Comparison of ENCODE assay signal across 8 cellular contexts in the genomic region with DNA sequence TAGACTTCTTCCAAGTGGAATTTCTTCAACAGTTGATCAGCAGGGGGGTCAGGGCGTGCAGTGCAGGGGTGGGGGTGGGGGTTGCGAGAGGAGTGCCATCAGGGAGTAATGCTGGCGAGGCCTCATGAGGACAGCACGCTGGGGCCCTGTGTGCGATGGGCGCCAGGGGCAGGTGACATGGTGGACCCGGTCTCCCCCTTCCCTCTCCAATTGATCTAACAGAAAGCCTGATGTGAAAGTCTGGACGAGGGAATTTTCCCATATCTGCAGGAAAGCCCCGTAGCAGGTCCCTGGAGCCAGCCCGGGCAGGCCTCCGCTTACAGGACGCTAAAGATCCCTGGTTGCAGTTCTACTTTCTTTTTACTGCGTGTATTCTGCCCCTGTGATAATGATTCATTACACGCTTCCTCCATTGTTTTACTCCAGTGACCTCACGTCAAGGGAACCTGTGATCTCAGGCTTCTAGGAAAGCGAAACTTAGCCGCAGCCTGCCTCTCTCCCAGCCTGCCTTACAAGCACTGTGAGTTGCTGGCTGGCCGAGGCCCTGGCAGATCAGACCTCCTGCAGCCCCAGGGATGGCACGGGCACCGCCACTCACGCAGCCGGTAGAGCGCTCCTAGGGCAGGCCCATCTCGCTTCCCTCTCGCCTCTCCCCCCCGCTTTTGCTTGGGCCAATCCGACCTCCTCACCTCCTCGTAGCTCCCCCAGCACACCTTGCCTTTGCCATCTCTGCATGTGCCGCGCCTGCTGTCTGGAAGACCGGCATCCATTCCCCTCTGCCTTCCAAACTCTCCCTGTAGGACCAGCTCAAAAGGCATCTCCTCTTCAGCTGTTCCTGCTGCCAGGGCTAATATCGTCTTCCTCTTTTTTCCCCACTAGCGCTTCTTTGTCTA. TPM values are rescaled to one million over a fixed set of nuclear protein-coding genes. Genes with fewer than 3 reads are reported as not detected.
A peak's percentile ranks its signal among the peaks of the same experiment; 100 is the strongest.
DNase-seq lines count a peak whose midpoint lies in the region; ATAC-seq, FAIRE-seq and TF ChIP-seq lines count a peak whose summit lies in the region.

No MANE protein-coding gene starts in this region.

- H3K9me1 ChIP-seq in keratinocyte (ENCODE audit: control insufficient read depth, extremely low read depth, insufficient read depth, low read length): no peaks in the 10 kb centered on the region

- peak; percentile 82 for FAIRE-seq in keratinocyte (lab: Jason Lieb, UNC)

- no peaks in the 10 kb centered on the region for H3K36me3 ChIP-seq in HUES6 (ENCODE audit: control insufficient read depth, insufficient read depth, low read length)
- H3K36me3 ChIP-seq in keratinocyte (ENCODE audit: control insufficient read depth in 2 of 2, extremely low read depth in 1 of 2, insufficient read depth in 2 of 2, low read length in 2 of 2): no peaks in the 10 kb centered on the region

- no peaks in the 10 kb centered on the region for H3K79me2 ChIP-seq in keratinocyte (ENCODE audit: control insufficient read depth, insufficient read depth, low read length)

- in situ Hi-C loops in KBM-7 (cut with MboI; ENCODE audit: low pct_unique_long_range_greater_than_20kb, low sequenced_read_pairs): no loop called here

- peak overlapping the region; percentile 77 for H3K4me2 ChIP-seq in keratinocyte (ENCODE audit: control insufficient read depth, extremely low read depth, insufficient read depth, low read depth, low read length)

- H3K27me3 ChIP-seq in HUES6 (ENCODE audit: control insufficient read depth, insufficient read depth, low read length) (no peaks in the 10 kb centered on the region), keratinocyte (ENCODE audit: control insufficient read depth, extremely low read depth, insufficient read depth, low read length) (no peaks in the 10 kb centered on the region)

- peak; percentile 93 for DNase-seq in DMS53 (lab: John Stamatoyannopoulos, UW)
- DNase-seq in UCSD-AML1 (lab: John Stamatoyannopoulos, UW; ENCODE audit: unreplicated experiment): peak; percentile 76
- no peak for DNase-seq in keratinocyte (ENCODE audit: low read depth, low spot score)
- DNase-seq in stimulated activated CD4-positive, alpha-beta T cell treated with anti-CD3 and anti-CD28 coated beads, Interleukin-15, amount 100 ng/mL, for 48 hours (ENCODE audit: low read depth in 2 of 2): peak; percentile 75 to 81
- no peak for DNase-seq in KBM-7

- H3K27me3 Mint-ChIP-seq in brain: peaks cover 11% of the 10 kb centered on the region

- H3K36me3 Mint-ChIP-seq in brain: no peaks in the 10 kb centered on the region

- peaks cover 22% of the 10 kb centered on the region for H3K4me1 Mint-ChIP-seq in brain

- H3K9me3 ChIP-seq in HUES6 (ENCODE audit: control insufficient read depth, insufficient read depth, low read depth, low read length) (no peaks in the 10 kb centered on the region), keratinocyte (ENCODE audit: control insufficient read depth, low read depth, low read length) (no peaks in the 10 kb centered on the region)

- peak overlapping the region; percentile 97 for H2AFZ ChIP-seq in keratinocyte (ENCODE audit: control insufficient read depth, low read length)

- dilution Hi-C loops in keratinocyte (cut with MboI; ENCODE audit: extremely low pct_ligation_motif_present, low sequenced_read_pairs): no loop called here

- peak overlapping the region in 4 of 5 experiments; percentile 28 to 54 (median 48) for H3K27ac Mint-ChIP-seq in brain

- TF ChIP-seq CTCF in brain (conservative IDR thresholded peaks at IDR 0.05): no peak
- TF ChIP-seq CTCF in keratinocyte (optimal IDR thresholded peaks at IDR 0.05 in 1 of 3, IDR thresholded peaks at IDR 0.05 in 1 of 3, conservative IDR thresholded peaks at IDR 0.05 in 1 of 3; ENCODE audit: extremely low read depth in 1 of 3, insufficient read depth in 2 of 3, low read length in 3 of 3): no peak

- no peak overlapping the region for H3K27ac ChIP-seq in HUES6 (ENCODE audit: low read depth, low read length)
- peak overlapping the region; percentile 83 for H3K27ac ChIP-seq in keratinocyte (ENCODE audit: control insufficient read depth, insufficient read depth, low read length)

- ATAC-seq in GM21390 (IDR thresholded peaks at IDR 0.05; ENCODE audit: unreplicated experiment): peak; percentile 90

- no peaks in the 10 kb centered on the region for H4K20me1 ChIP-seq in keratinocyte (ENCODE audit: control insufficient read depth, extremely low read depth, insufficient read depth, low read length)

- peak overlapping the region; percentile 19; the same call in 1 of the 2 replicates for H3K4me3 ChIP-seq in HUES6 (ENCODE audit: low read depth, low read length)
- H3K4me3 ChIP-seq in keratinocyte (ENCODE audit: control insufficient read depth in 2 of 3, extremely low read depth in 1 of 3, insufficient read depth in 2 of 3, low read depth in 1 of 3, low read length in 3 of 3): peak overlapping the region; percentile 23 to 71 (median 64)

- H3K9ac ChIP-seq in HUES6 (ENCODE audit: low read length) (no peak overlapping the region), keratinocyte (ENCODE audit: control insufficient read depth, extremely low read depth, insufficient read depth, low read length) (peak overlapping the region; percentile 85)

- peaks cover 13% of the 10 kb centered on the region for H3K4me1 ChIP-seq in HUES6 (ENCODE audit: control insufficient read depth, insufficient read depth, low read length)
- peaks cover 9% of the 10 kb centered on the region for H3K4me1 ChIP-seq in keratinocyte (ENCODE audit: control insufficient read depth, extremely low read depth, insufficient read depth, low read length)

- H3K9me3 Mint-ChIP-seq in brain: peaks cover 0 to 8% (median 4%) of the 10 kb centered on the region in 5 experiments

- H3K4me3 Mint-ChIP-seq in brain: peak overlapping the region in 4 of 5 experiments; percentile 4 to 46 (median 26)

RNA-seq across cellular contexts. Expression of a gene that starts 19.2 kb away (rescaled TPM):
- polyA plus RNA-seq in brain (ENCODE audit: insufficient read depth, low read depth, low replicate concordance) (not detected), keratinocyte (0.05 to 0.06 TPM in 2 of 3 replicates, not detected in the other)
- not detected for polyA plus RNA-seq in keratinocyte (2011; ENCODE audit: low read depth)
- not detected in 2 replicates for polyA plus RNA-seq in keratinocyte (2011; cell fraction: cytosol; rRNA removed)
- polyA plus RNA-seq in keratinocyte (2011; cell fraction: nucleus; rRNA removed): 0.15 and 0.48 TPM in 2 replicates
- 0.20 TPM in 1 of 2 replicates, not detected in the other for polyA plus RNA-seq in keratinocyte (2012; ENCODE audit: low replicate concordance)
- not detected in 3 replicates for polyA minus RNA-seq in keratinocyte
- not detected for polyA minus RNA-seq in keratinocyte (2011; cell fraction: cytosol; rRNA and poly(A)+ RNA removed)
- polyA minus RNA-seq in keratinocyte (2011; cell fraction: nucleus; rRNA and poly(A)+ RNA removed): 0.32 TPM in 1 of 2 replicates, not detected in the other

RNA-seq across cellular contexts. Expression of a gene that starts 50.6 kb away (rescaled TPM):
- 10.4 TPM for polyA plus RNA-seq in brain (ENCODE audit: insufficient read depth, low read depth, low replicate concordance)
- polyA plus RNA-seq in keratinocyte: 1.6 to 2.8 TPM (median 1.9 TPM) in 3 replicates
- 3.4 TPM for polyA plus RNA-seq in keratinocyte (2011; ENCODE audit: low read depth)
- 0.98 and 2.6 TPM in 2 replicates for polyA plus RNA-seq in keratinocyte (2011; cell fraction: cytosol; rRNA removed)
- polyA plus RNA-seq in keratinocyte (2011; cell fraction: nucleus; rRNA removed): 2.4 and 3.3 TPM in 2 replicates
- 3.0 and 4.9 TPM in 2 replicates for polyA plus RNA-seq in keratinocyte (2012; ENCODE audit: low replicate concordance)
- 0.86 to 4.1 TPM (median 0.93 TPM) in 3 replicates for polyA minus RNA-seq in keratinocyte
- polyA minus RNA-seq in keratinocyte (2011; cell fraction: cytosol; rRNA and poly(A)+ RNA removed): 3.1 TPM
- 1.0 and 2.4 TPM in 2 replicates for polyA minus RNA-seq in keratinocyte (2011; cell fraction: nucleus; rRNA and poly(A)+ RNA removed)

Comparison
In these comparisons a context has a peak if more than half of its experiments do, and no peak if none do; other contexts are left out.
1. DNase-seq: peak in DMS53 (single experiment), UCSD-AML1 (single experiment) and stimulated activated CD4-positive, alpha-beta T cell treated with anti-CD3 and anti-CD28 coated beads, Interleukin-15, amount 100 ng/mL, for 48 hours (2 of 2); none in keratinocyte (single experiment) and KBM-7 (single experiment).